1 cellular context compared by ENCODE assay signal in genomic region chr17:81511800-81512559, GRCh38.
A peak's percentile ranks its signal among the peaks of the same experiment; 100 is the strongest.
TF ChIP-seq lines count a peak whose summit lies in the region.

No MANE protein-coding gene starts in this region.

TF ChIP-seq in HepG2, 621 proteins besides CTCF, POLR2A, EP300 and RAD21 (continued from another document and continues in another):
- no peak for TF ChIP-seq ZNF670 (CRISPR knock-in tag; IDR thresholded peaks at IDR 0.05; ENCODE audit: borderline replicate concordance)
- no peak for TF ChIP-seq ZNF180 (CRISPR knock-in tag; IDR thresholded peaks at IDR 0.05; ENCODE audit: borderline replicate concordance, low read depth)
- no peak for TF ChIP-seq ZNF207 (IDR thresholded peaks at IDR 0.05; ENCODE audit: borderline replicate concordance)
- TF ChIP-seq FUBP1 (CRISPR knock-in tag; IDR thresholded peaks at IDR 0.05; ENCODE audit: borderline replicate concordance) = no peak
- TF ChIP-seq ZNF136 (CRISPR knock-in tag; IDR thresholded peaks at IDR 0.05; ENCODE audit: low read depth) = no peak
- no peak for TF ChIP-seq MLLT10 (CRISPR knock-in tag; IDR thresholded peaks at IDR 0.05)
- TF ChIP-seq NFKBIZ (CRISPR knock-in tag; IDR thresholded peaks at IDR 0.05) = no peak
- no peak for TF ChIP-seq ZNF317 (CRISPR knock-in tag; IDR thresholded peaks at IDR 0.05)
- peak; percentile 32; the same call in 1 of the 2 replicates for TF ChIP-seq THAP7 (CRISPR knock-in tag; IDR thresholded peaks at IDR 0.05)
- no peak; the same call in 1 of the 2 replicates for TF ChIP-seq ATF5 (CRISPR knock-in tag; IDR thresholded peaks at IDR 0.05; ENCODE audit: low read depth)
- no peak for TF ChIP-seq CENPX (CRISPR knock-in tag; IDR thresholded peaks at IDR 0.05)
- no peak for TF ChIP-seq ADNP (CRISPR knock-in tag; IDR thresholded peaks at IDR 0.05)
- no peak for TF ChIP-seq ZNF740 (CRISPR knock-in tag; IDR thresholded peaks at IDR 0.05)
- 0 out of 2 replicates have a peak, but pooled peaks have one; percentile 3 for TF ChIP-seq ZNF468 (CRISPR knock-in tag; IDR thresholded peaks at IDR 0.05)
- TF ChIP-seq PRDM4 (CRISPR knock-in tag; IDR thresholded peaks at IDR 0.05; ENCODE audit: borderline replicate concordance) = no peak
- no peak for TF ChIP-seq ZNF784 (CRISPR knock-in tag; IDR thresholded peaks at IDR 0.05; ENCODE audit: borderline replicate concordance)
- 0 out of 2 replicates have a peak, but pooled peaks have one; percentile 36 for TF ChIP-seq ZIK1 (CRISPR knock-in tag; IDR thresholded peaks at IDR 0.05; ENCODE audit: borderline replicate concordance, low read depth)
- no peak; the same call in 1 of the 2 replicates for TF ChIP-seq MEF2D (CRISPR knock-in tag; IDR thresholded peaks at IDR 0.05)
- TF ChIP-seq PCBP1 (IDR thresholded peaks at IDR 0.05; ENCODE audit: borderline replicate concordance, low read depth, low read length) = 0 out of 2 replicates have a peak, but pooled peaks have one; percentile 42
- peak; percentile 6; the same call in 1 of the 2 replicates for TF ChIP-seq CSRNP1 (CRISPR knock-in tag; IDR thresholded peaks at IDR 0.05)
- no peak for TF ChIP-seq ZNF598 (CRISPR knock-in tag; IDR thresholded peaks at IDR 0.05; ENCODE audit: borderline replicate concordance)
- no peak for TF ChIP-seq PRDM15 (CRISPR knock-in tag; IDR thresholded peaks at IDR 0.05)
- TF ChIP-seq HNRNPL (IDR thresholded peaks at IDR 0.05; ENCODE audit: low read depth, low read length) = no peak; the same call in 1 of the 2 replicates
- no peak; the same call in 1 of the 2 replicates for TF ChIP-seq RFX5 (IDR thresholded peaks at IDR 0.05; ENCODE audit: low read depth, low read length)
- TF ChIP-seq ZNF282 (IDR thresholded peaks at IDR 0.05; ENCODE audit: partially characterized antibody) = no peak
- no peak for TF ChIP-seq ZBTB38 (CRISPR knock-in tag; IDR thresholded peaks at IDR 0.05)
- 0 out of 2 replicates have a peak, but pooled peaks have one; percentile 47 for TF ChIP-seq HDAC6 (IDR thresholded peaks at IDR 0.05; ENCODE audit: low read depth, low read length)
- TF ChIP-seq ZNF431 (CRISPR knock-in tag; IDR thresholded peaks at IDR 0.05; ENCODE audit: borderline replicate concordance, low read depth) = no peak
- TF ChIP-seq ZNF235 (CRISPR knock-in tag; IDR thresholded peaks at IDR 0.05; ENCODE audit: borderline replicate concordance) = peak; percentile 8; the same call in 1 of the 2 replicates
- 0 out of 2 replicates have a peak, but pooled peaks have one; percentile 24 for TF ChIP-seq ZBTB46 (CRISPR knock-in tag; IDR thresholded peaks at IDR 0.05; ENCODE audit: borderline replicate concordance)
- no peak for TF ChIP-seq HMGA1 (CRISPR knock-in tag; conservative IDR thresholded peaks at IDR 0.05)
- no peak for TF ChIP-seq ZNF83 (CRISPR knock-in tag; IDR thresholded peaks at IDR 0.05; ENCODE audit: borderline replicate concordance)
- TF ChIP-seq ONECUT2 (CRISPR knock-in tag; IDR thresholded peaks at IDR 0.05) = no peak
- TF ChIP-seq ZBTB1 (CRISPR knock-in tag; IDR thresholded peaks at IDR 0.05; ENCODE audit: borderline replicate concordance) = no peak
- TF ChIP-seq KLF15 (CRISPR knock-in tag; IDR thresholded peaks at IDR 0.05; ENCODE audit: borderline replicate concordance) = no peak; the same call in 1 of the 2 replicates
- TF ChIP-seq PREB (CRISPR knock-in tag; IDR thresholded peaks at IDR 0.05) = no peak; the same call in 1 of the 2 replicates
- no peak; the same call in 1 of the 2 replicates for TF ChIP-seq SRY (CRISPR knock-in tag; IDR thresholded peaks at IDR 0.05)
- no peak for TF ChIP-seq CSRNP2 (CRISPR knock-in tag; conservative IDR thresholded peaks at IDR 0.05; ENCODE audit: low read depth)
- no peak for TF ChIP-seq EZH2 (conservative IDR thresholded peaks at IDR 0.05; ENCODE audit: low read depth, low read length)
- TF ChIP-seq ZNF34 (CRISPR knock-in tag; IDR thresholded peaks at IDR 0.05; ENCODE audit: borderline replicate concordance) = no peak
- peak; percentile 69 for TF ChIP-seq RBM22 (optimal IDR thresholded peaks at IDR 0.05; ENCODE audit: low read length)
- TF ChIP-seq NONO (IDR thresholded peaks at IDR 0.05) = no peak
- TF ChIP-seq NONO (CRISPR knock-in tag; conservative IDR thresholded peaks at IDR 0.05) = peak; percentile 77
- 0 out of 2 replicates have a peak, but pooled peaks have one; percentile 13 for TF ChIP-seq RXRA (CRISPR knock-in tag; IDR thresholded peaks at IDR 0.05)
- no peak; the same call in 1 of the 2 replicates for TF ChIP-seq DNMT1 (CRISPR knock-in tag; IDR thresholded peaks at IDR 0.05)
- peak; percentile 92 for TF ChIP-seq RBFOX2 (IDR thresholded peaks at IDR 0.05; ENCODE audit: low read depth, low read length)
- no peak for TF ChIP-seq SMARCE1 (IDR thresholded peaks at IDR 0.05; ENCODE audit: borderline replicate concordance)
- no peak for TF ChIP-seq SKI (IDR thresholded peaks at IDR 0.05; ENCODE audit: partially characterized antibody)
- no peak for TF ChIP-seq TCF7 (IDR thresholded peaks at IDR 0.05; ENCODE audit: low read depth)
- TF ChIP-seq DR1 (CRISPR knock-in tag; IDR thresholded peaks at IDR 0.05) = no peak
